ENCODE assay signal across 9 cellular contexts in genomic region chr12:111413442-111414086, GRCh38. TPM values are rescaled to one million over a fixed set of nuclear protein-coding genes. Genes with fewer than 3 reads are reported as not detected.
A peak's percentile ranks its signal among the peaks of the same experiment; 100 is the strongest.
DNase-seq lines count a peak whose midpoint lies in the region; ATAC-seq and TF ChIP-seq lines count a peak whose summit lies in the region.
"Had no signal": no experiment of that assay in that cellular context is flagged by ENCODE, and none has a peak within 500 bp of the region (broad histone marks: within the 10 kb centered on the region; RNA-seq: fewer than 3 reads in every experiment).

No MANE protein-coding gene starts in this region.

- peak overlapping the region; percentile 85 for H3K27ac ChIP-seq in HUES48 (ENCODE audit: low read depth, low read length)
- H3K27ac ChIP-seq in right lobe of liver, result peak overlapping the region; percentile 10 to 59 (median 38)

- H3K27ac Mint-ChIP-seq in nephron progenitor cell, result no peak overlapping the region

- DNase-seq in AG20443 (ENCODE audit: low spot score) (peak; percentile 46), astrocyte of the spinal cord (ENCODE audit: low read depth, low spot score) (peak; percentile 53), right lobe of liver (peak; percentile 83 to 85 (median 83)), NK-92 (lab: John Stamatoyannopoulos, UW; ENCODE audit: unreplicated experiment) (no peak), GM19240 (ENCODE audit: insufficient read length, low spot score) (no peak), nephron progenitor cell (no peak), NCI-H2081 (lab: John Stamatoyannopoulos, UW) (no peak)

- TF ChIP-seq CTCF in astrocyte of the spinal cord (IDR thresholded peaks at IDR 0.05; ENCODE audit: low read depth, low read length), result no peak
- TF ChIP-seq CTCF in right lobe of liver (IDR thresholded peaks at IDR 0.05), result no peak
- no peak for TF ChIP-seq CTCF in nephron progenitor cell (IDR thresholded peaks at IDR 0.05)

- H3K4me1 Mint-ChIP-seq in nephron progenitor cell, result peaks cover 45% of the 10 kb centered on the region

- H3K4me1 ChIP-seq in HUES48 (ENCODE audit: control insufficient read depth, insufficient read depth, low read length) (peaks cover 53% of the 10 kb centered on the region), right lobe of liver (peaks cover 0 to 44% (median 20%) of the 10 kb centered on the region in 4 donors)

- no peaks in the 10 kb centered on the region for H3K27me3 ChIP-seq in HUES48 (ENCODE audit: control insufficient read depth, insufficient read depth, low read length)
- no peaks in the 10 kb centered on the region for H3K27me3 ChIP-seq in right lobe of liver

- ATAC-seq in right lobe of liver, result peak; percentile 66 to 74 (median 72)
- ATAC-seq: sciatic nerve had no signal

- peak; percentile 57 for TF ChIP-seq POLR2A in right lobe of liver (IDR thresholded peaks at IDR 0.05)

- peaks cover 13% of the 10 kb centered on the region for H3K36me3 Mint-ChIP-seq in nephron progenitor cell (ENCODE audit: low read depth)

- H3K27me3 Mint-ChIP-seq in nephron progenitor cell (ENCODE audit: low read depth, poor library complexity), result no peaks in the 10 kb centered on the region

- H3K36me3 ChIP-seq in HUES48 (ENCODE audit: control insufficient read depth, insufficient read depth, low read length), result 0 out of 2 replicates have a peak, but pooled peaks cover 3% of the 10 kb centered on the region
- peaks cover 0 to 4% (median under 1%) of the 10 kb centered on the region in 4 donors for H3K36me3 ChIP-seq in right lobe of liver

- no peaks in the 10 kb centered on the region for H3K9me3 Mint-ChIP-seq in nephron progenitor cell

- no peak overlapping the region for H3K9ac ChIP-seq in HUES48 (ENCODE audit: low read depth, low read length)

- in situ Hi-C loops in astrocyte of the spinal cord (cut with HindIII; ENCODE audit: low sequenced_read_pairs), result no loop called here

- no peak overlapping the region for H3K4me3 Mint-ChIP-seq in nephron progenitor cell

- intact Hi-C loops in right lobe of liver (cut with DNase I), result loop anchor here in 1 of 2 donors (5.0 kb wide), 1 partner anchor 34 kb away; no protein-coding TSS in a partner anchor

- H3K4me3 ChIP-seq in HUES48 (ENCODE audit: low read depth, low read length) (no peak overlapping the region), astrocyte of the spinal cord (ENCODE audit: low read depth, low read length) (no peak overlapping the region), right lobe of liver (no peak overlapping the region)

- H3K9me3 ChIP-seq in HUES48 (ENCODE audit: control insufficient read depth, insufficient read depth, low read length) (no peaks in the 10 kb centered on the region), right lobe of liver (no peaks in the 10 kb centered on the region)

- 16% methylated on average over 9 of the region's 12 CpGs for WGBS in right lobe of liver (ENCODE audit: insufficient coverage, low coverage, low lambda C conversion rate, missing lambda C conversion rate)

RNA-seq across cellular contexts. Expression of gene SH2B3, which starts 7.8 kb away (rescaled TPM):
- total RNA-seq in right lobe of liver, result 10 to 100 TPM in 5 of 6 experiments, 1 to 10 TPM in 1; 6.7 to 43.5 (median 17.0) TPM

RNA-seq across cellular contexts. Expression of gene PHETA1, which starts 44.7 kb away (rescaled TPM):
- total RNA-seq in right lobe of liver, result 10 to 100 TPM in 1 of 6 experiments, 1 to 10 TPM in 5; 4.2 to 14.8 (median 7.0) TPM

Comparison
In these comparisons a context has a peak if more than half of its experiments do, and no peak if none do; other contexts are left out.
1. DNase-seq: peak in AG20443 (single experiment), astrocyte of the spinal cord (single experiment) and right lobe of liver (3 of 3); none in NK-92 (single experiment), GM19240 (single experiment), nephron progenitor cell (single experiment) and NCI-H2081 (0 of 2).